8 cellular contexts compared by ENCODE assay signal in the genomic region with DNA sequence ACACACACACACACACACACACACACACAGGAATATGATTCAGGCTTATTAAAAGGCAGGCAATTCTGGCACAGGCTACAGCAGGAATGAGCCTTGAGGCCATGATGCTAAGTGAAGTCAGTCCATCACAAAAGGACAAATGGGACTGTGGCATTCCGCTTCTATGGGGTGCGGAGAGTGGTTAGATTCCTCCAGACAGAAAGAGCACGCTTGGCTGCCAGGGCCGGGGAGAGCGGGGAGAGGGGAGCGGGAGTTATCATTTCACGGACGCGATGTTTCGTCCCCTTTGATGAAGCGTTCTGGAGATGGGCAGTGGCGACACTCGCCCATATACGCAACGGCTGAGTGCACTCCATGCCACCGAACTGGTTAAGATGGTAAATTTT. TPM values are rescaled to one million over a fixed set of nuclear protein-coding genes. Genes with fewer than 3 reads are reported as not detected.
DNase-seq lines count a peak whose midpoint lies in the region; ATAC-seq and TF ChIP-seq lines count a peak whose summit lies in the region.

No MANE protein-coding gene starts in this region.

- H3K4me1 ChIP-seq in liver (ENCODE audit: control insufficient read depth in 4 of 4, insufficient read depth in 4 of 4, low read length in 3 of 4): peaks cover 0 to 10% (median 8%) of the 10 kb centered on the region in 4 donors

- no peak for TF ChIP-seq CTCF in dorsolateral prefrontal cortex (IDR thresholded peaks at IDR 0.05 in 54 of 56, conservative IDR thresholded peaks at IDR 0.05 in 2 of 56; ENCODE audit: low read depth in 1 of 56, partially characterized antibody in 56 of 56)
- no peak for TF ChIP-seq CTCF in liver (IDR thresholded peaks at IDR 0.05; ENCODE audit: low read depth, low read length, missing input control)

- H3K27ac ChIP-seq in dorsolateral prefrontal cortex (peak overlapping the region in 58 of 59 donors; percentile 13 to 90 (median 80)), liver (ENCODE audit: low read depth in 1 of 2, low read length in 2 of 2) (no peak overlapping the region), temporal lobe (ENCODE audit: low read depth, low read length) (peak overlapping the region; percentile 11)

- peak overlapping the region; percentile 48 to 89 (median 72) for H3K4me3 ChIP-seq in dorsolateral prefrontal cortex
- H3K4me3 ChIP-seq in liver (ENCODE audit: low read depth in 1 of 3, low read length in 3 of 3): peak overlapping the region in 2 of 3 donors; percentile 53 to 72

- ATAC-seq in GM21825 (IDR thresholded peaks at IDR 0.05; ENCODE audit: unreplicated experiment): peak; percentile 13

- 10% methylated on average over 16 of the region's 16 CpGs for WGBS in liver

- no peaks in the 10 kb centered on the region for H3K9me3 ChIP-seq in liver (ENCODE audit: control insufficient read depth in 4 of 4, low read length in 3 of 4)

- DNase-seq in GDM1 (lab: John Stamatoyannopoulos, UW) (peak; percentile 16), NCI-H69 (lab: John Stamatoyannopoulos, UW) (peak; percentile 42), dorsolateral prefrontal cortex (peak in 5 of 10 donors; percentile 21 to 47 (median 32)), DMS153 (lab: John Stamatoyannopoulos, UW) (no peak), amniotic stem cell (lab: John Stamatoyannopoulos, UW) (no peak)

- intact Hi-C loops in dorsolateral prefrontal cortex (cut with DNase I): loop anchor here (2.0 to 10.0 kb wide), 4 partner anchors 189 to 439 kb away; partner anchors contain the start of gene CHD2 (in 1 of the 2)

- no peaks in the 10 kb centered on the region for H3K36me3 ChIP-seq in liver (ENCODE audit: control insufficient read depth in 4 of 4, insufficient read depth in 3 of 4, low read depth in 1 of 4, low read length in 3 of 4)

- no peak overlapping the region for H3K9ac ChIP-seq in liver (ENCODE audit: low read depth in 1 of 2, low read length in 2 of 2)

- TF ChIP-seq RAD21 in liver (IDR thresholded peaks at IDR 0.05): no peak

- H3K27me3 ChIP-seq in dorsolateral prefrontal cortex (no peaks in the 10 kb centered on the region), liver (ENCODE audit: control insufficient read depth in 4 of 4, insufficient read depth in 4 of 4, low read length in 3 of 4) (no peaks in the 10 kb centered on the region)

TF ChIP-seq in liver, 16 proteins besides CTCF, POLR2A, EP300 and RAD21:
- TF ChIP-seq JUND (IDR thresholded peaks at IDR 0.05): no peak
- no peak for TF ChIP-seq HNF4G (IDR thresholded peaks at IDR 0.05)
- no peak for TF ChIP-seq REST (IDR thresholded peaks at IDR 0.05)
- no peak for TF ChIP-seq GABPA (IDR thresholded peaks at IDR 0.05 in 1 of 2, conservative IDR thresholded peaks at IDR 0.05 in 1 of 2)
- TF ChIP-seq YY1 (IDR thresholded peaks at IDR 0.05): no peak
- no peak for TF ChIP-seq TAF1 (conservative IDR thresholded peaks at IDR 0.05)
- TF ChIP-seq EGR1 (IDR thresholded peaks at IDR 0.05; ENCODE audit: low read depth in 2 of 2): no peak
- TF ChIP-seq SP1 (IDR thresholded peaks at IDR 0.05): no peak
TF ChIP-seq in liver: peak in this region for 0.

RNA-seq across cellular contexts. Expression of gene FAM174B, which starts 58.5 kb away (rescaled TPM):
- total RNA-seq in dorsolateral prefrontal cortex (10 to 100 TPM; 17.4 to 51.5 (median 33.1) TPM), liver (1 to 10 TPM; 2.5 to 3.8 TPM), temporal lobe (9.8 TPM)
- 1 to 10 TPM; 3.7 to 4.5 TPM for polyA plus RNA-seq in liver

Comparison
In these comparisons a context has a peak if more than half of its experiments do, and no peak if none do; other contexts are left out.
1. DNase-seq: peak in GDM1 (single experiment) and NCI-H69 (single experiment); none in DMS153 (single experiment) and amniotic stem cell (single experiment).
2. H3K27ac ChIP-seq: peak in dorsolateral prefrontal cortex (58 of 59) and temporal lobe (single experiment); none in liver (0 of 2).